Comparison of ENCODE assay signal across 9 cellular contexts in genomic region chr1:68230901-68231626, GRCh38. TPM values are rescaled to one million over a fixed set of nuclear protein-coding genes. Genes with fewer than 3 reads are reported as not detected.
DNase-seq lines count a peak whose midpoint lies in the region; ATAC-seq and TF ChIP-seq lines count a peak whose summit lies in the region.
"Had no signal": no experiment of that assay in that cellular context is flagged by ENCODE, and none has a peak within 500 bp of the region (broad histone marks: within the 10 kb centered on the region; RNA-seq: fewer than 3 reads in every experiment).

No MANE protein-coding gene starts in this region.

- no peaks in the 10 kb centered on the region for H3K9me3 Mint-ChIP-seq in activated naive CD4-positive, alpha-beta T cell treated with anti-CD3 and anti-CD28 coated beads, Interleukin-2, amount 50 U/mL, for 24 hours
- no peaks in the 10 kb centered on the region for H3K9me3 Mint-ChIP-seq in activated T-cell treated with anti-CD3 and anti-CD28 coated beads, Interleukin-2, amount 50 U/mL, for 24 hours
- H3K9me3 Mint-ChIP-seq: activated T-cell treated with anti-CD3 and anti-CD28 coated beads, Interleukin-2, amount 50 U/mL, for 4 hours had no signal

- H3K36me3 ChIP-seq in lung (ENCODE audit: control insufficient read depth in 2 of 2, insufficient read depth in 2 of 2, low read length in 2 of 2), result no peaks in the 10 kb centered on the region
- no peaks in the 10 kb centered on the region for H3K36me3 ChIP-seq in upper lobe of right lung

- peaks cover 16% of the 10 kb centered on the region for H3K4me1 Mint-ChIP-seq in activated naive CD4-positive, alpha-beta T cell treated with anti-CD3 and anti-CD28 coated beads, Interleukin-2, amount 50 U/mL, for 24 hours
- peaks cover 16% of the 10 kb centered on the region for H3K4me1 Mint-ChIP-seq in activated T-cell treated with anti-CD3 and anti-CD28 coated beads, Interleukin-2, amount 50 U/mL, for 24 hours (ENCODE audit: low read depth)

- H3K27me3 ChIP-seq in lung (ENCODE audit: control insufficient read depth, insufficient read depth) (no peaks in the 10 kb centered on the region), upper lobe of right lung (no peaks in the 10 kb centered on the region)

- H3K27me3 Mint-ChIP-seq in activated naive CD4-positive, alpha-beta T cell treated with anti-CD3 and anti-CD28 coated beads, Interleukin-2, amount 50 U/mL, for 24 hours, result peaks cover 46% of the 10 kb centered on the region
- peaks cover 68% of the 10 kb centered on the region for H3K27me3 Mint-ChIP-seq in activated T-cell treated with anti-CD3 and anti-CD28 coated beads, Interleukin-2, amount 50 U/mL, for 24 hours

- 1 to 2% methylated on average over 61 to 62 of the region's 62 CpGs for WGBS in lung, 2 donors

- peak; percentile 35 for ATAC-seq in lung (ENCODE audit: insufficient read depth, low FRiP score)
- ATAC-seq in upper lobe of right lung, result peak; percentile 42

- DNase-seq in activated naive CD4-positive, alpha-beta T cell treated with Interleukin-2 at 50 U/mL for 16 hours, result no peak
- DNase-seq in caudate nucleus (lab: John Stamatoyannopoulos, UW), result peak in 4 of 61 donors; percentile 6 to 55 (median 37)
- DNase-seq in lung (ENCODE audit: low spot score), result peak; percentile 32
- DNase-seq in upper lobe of right lung, result peak; percentile 69
- no peak for DNase-seq in mucosa of gallbladder (ENCODE audit: low spot score)
- no peak for DNase-seq in NCI-H2196 (lab: John Stamatoyannopoulos, UW; ENCODE audit: unreplicated experiment)
- DNase-seq in activated T-cell treated with anti-CD3 and anti-CD28 coated beads, Interleukin-2, amount 50 U/mL, for 24 hours, result no peak
- DNase-seq: activated T-cell treated with anti-CD3 and anti-CD28 coated beads, Interleukin-2, amount 50 U/mL, for 4 hours had no signal

- no peaks in the 10 kb centered on the region for H3K36me3 Mint-ChIP-seq in activated naive CD4-positive, alpha-beta T cell treated with anti-CD3 and anti-CD28 coated beads, Interleukin-2, amount 50 U/mL, for 24 hours
- no peaks in the 10 kb centered on the region for H3K36me3 Mint-ChIP-seq in activated T-cell treated with anti-CD3 and anti-CD28 coated beads, Interleukin-2, amount 50 U/mL, for 24 hours (ENCODE audit: low read depth)

- TF ChIP-seq CTCF in lung (IDR thresholded peaks at IDR 0.05; ENCODE audit: control extremely low read depth, extremely low read depth) (no peak), upper lobe of right lung (IDR thresholded peaks at IDR 0.05) (no peak)

- H3K4me1 ChIP-seq in lung (ENCODE audit: control insufficient read depth in 2 of 2, insufficient read depth in 2 of 2, low read length in 2 of 2) (peaks cover 0 to 10% of the 10 kb centered on the region in 2 donors), upper lobe of right lung (no peaks in the 10 kb centered on the region)

- intact Hi-C loops in upper lobe of right lung (cut with DNase I), result no loop called here

- H3K4me3 ChIP-seq in lung (peak overlapping the region; percentile 67), upper lobe of right lung (peak overlapping the region; percentile 77)

- no peak overlapping the region for H3K27ac Mint-ChIP-seq in activated naive CD4-positive, alpha-beta T cell treated with anti-CD3 and anti-CD28 coated beads, Interleukin-2, amount 50 U/mL, for 24 hours
- no peak overlapping the region for H3K27ac Mint-ChIP-seq in activated T-cell treated with anti-CD3 and anti-CD28 coated beads, Interleukin-2, amount 50 U/mL, for 24 hours

- peak overlapping the region; percentile 11 for H3K4me3 Mint-ChIP-seq in activated naive CD4-positive, alpha-beta T cell treated with anti-CD3 and anti-CD28 coated beads, Interleukin-2, amount 50 U/mL, for 24 hours
- H3K4me3 Mint-ChIP-seq in activated T-cell treated with anti-CD3 and anti-CD28 coated beads, Interleukin-2, amount 50 U/mL, for 24 hours, result no peak overlapping the region
- H3K4me3 Mint-ChIP-seq: activated T-cell treated with anti-CD3 and anti-CD28 coated beads, Interleukin-2, amount 50 U/mL, for 4 hours had no signal

- H3K27ac ChIP-seq in caudate nucleus (ENCODE audit: low read depth, low read length), result peak overlapping the region; percentile 80
- H3K27ac ChIP-seq in lung (ENCODE audit: low read depth in 1 of 2, low read length in 1 of 2), result peak overlapping the region; percentile 44 to 71
- peak overlapping the region; percentile 77 for H3K27ac ChIP-seq in upper lobe of right lung

- no peaks in the 10 kb centered on the region for H3K9me3 ChIP-seq in lung (ENCODE audit: control insufficient read depth in 2 of 2, insufficient read depth in 1 of 2, low read length in 1 of 2)
- no peaks in the 10 kb centered on the region for H3K9me3 ChIP-seq in upper lobe of right lung

RNA-seq across cellular contexts. Expression of gene WLS, which starts 1.3 kb away (rescaled TPM):
- total RNA-seq in lung (100 to 1,000 TPM; 111 to 128 TPM), upper lobe of right lung (89.8 TPM), mucosa of gallbladder (205 TPM)
- 10 to 100 TPM; 27.3 to 32.9 TPM for polyA plus RNA-seq in lung

Comparison
In these comparisons a context has a peak if more than half of its experiments do, and no peak if none do; other contexts are left out.
1. DNase-seq: peak in lung (single experiment) and upper lobe of right lung (single experiment); none in activated naive CD4-positive, alpha-beta T cell treated with Interleukin-2 at 50 U/mL for 16 hours (single experiment), mucosa of gallbladder (single experiment), NCI-H2196 (single experiment) and activated T-cell treated with anti-CD3 and anti-CD28 coated beads, Interleukin-2, amount 50 U/mL, for 24 hours (single experiment).
2. Peak in every context shown above with its lines, with median percentiles within 50 percentile points of each other: H3K27ac ChIP-seq.